20 cellular contexts compared by ENCODE assay signal in genomic region chr11:60890696-60891095, GRCh38.
"Had no signal": no experiment of that assay in that cellular context is flagged by ENCODE, and none has a peak within 500 bp of the region (broad histone marks: within the 10 kb centered on the region; RNA-seq: fewer than 3 reads in every experiment).

No MANE protein-coding gene starts in this region.

- ATAC-seq: activated naive CD8-positive, alpha-beta T cell treated with anti-CD3 and anti-CD28 coated beads, Interleukin-2, amount 50 U/mL, for 24 hours; left lung; stimulated activated naive CD8-positive, alpha-beta T cell treated with anti-CD3 and anti-CD28 coated beads, Interleukin-15, Interleukin-2, amounts not matched to agents 100 U/mL and 50 U/mL, for 24 hours had no signal

- DNase-seq: activated B cell treated with CpG ODN at 0.5 μM for 24 hours; activated CD4-positive, alpha-beta memory T cell treated with anti-CD3 and anti-CD28 coated beads for 36 hours; activated CD4-positive, alpha-beta T cell treated with anti-CD3 and anti-CD28 coated beads for 4 hours; activated naive CD4-positive, alpha-beta T cell treated with anti-CD3 and anti-CD28 coated beads for 36 hours; activated naive CD8-positive, alpha-beta T cell treated with anti-CD3 and anti-CD28 coated beads, Interleukin-2, amount 50 U/mL, for 24 hours; activated T-cell treated with anti-CD3 and anti-CD28 coated beads, Interleukin-2, amount 50 U/mL, for 1 hour; anterior cingulate cortex; central memory CD4-positive, alpha-beta T cell; colonic mucosa; kidney; left lung; nephron progenitor cell; nucleus accumbens; retina; stimulated activated CD4-positive, alpha-beta T cell treated with anti-CD3 and anti-CD28 coated beads, Interleukin-2, amount 100 ng/mL, for 24 hours; stimulated activated naive CD8-positive, alpha-beta T cell treated with anti-CD3 and anti-CD28 coated beads, Interleukin-15, Interleukin-2, amounts not matched to agents 100 U/mL and 50 U/mL, for 24 hours; tibial artery had no signal

- H3K27ac ChIP-seq: colonic mucosa, tibial artery, uterus had no signal

- FAIRE-seq: endometrium, frontal cortex, kidney had no signal

- H3K36me3 ChIP-seq: colonic mucosa, uterus had no signal

- H3K4me3 ChIP-seq: colonic mucosa, left lung, tibial artery, uterus had no signal

- H3K9me3 ChIP-seq: colonic mucosa, left lung, tibial artery, uterus had no signal

- H3K4me1 ChIP-seq: colonic mucosa, left lung, tibial artery, uterus had no signal

- H3K27me3 ChIP-seq: colonic mucosa, left lung, tibial artery, uterus had no signal
